1 cellular context compared by ENCODE assay signal in genomic region chr3:14122301-14122700, GRCh38.
TF ChIP-seq lines count a peak whose summit lies in the region.

No MANE protein-coding gene starts in this region.

TF ChIP-seq in GM23338, 12 proteins besides CTCF, POLR2A, EP300 and RAD21 (continued from another document):
- TF ChIP-seq ZNF462 (CRISPR knock-in tag; IDR thresholded peaks at IDR 0.05) (no peak), REST (IDR thresholded peaks at IDR 0.05; ENCODE audit: unreplicated experiment) (no peak), JUNB (IDR thresholded peaks at IDR 0.05; ENCODE audit: unreplicated experiment) (no peak), STAT1 (IDR thresholded peaks at IDR 0.05; ENCODE audit: unreplicated experiment) (no peak), NANOG (IDR thresholded peaks at IDR 0.05; ENCODE audit: borderline replicate concordance) (no peak), EZH2phosphoT487 (IDR thresholded peaks at IDR 0.05; ENCODE audit: unreplicated experiment) (no peak), CREB1 (CRISPR knock-in tag; IDR thresholded peaks at IDR 0.05; ENCODE audit: low read depth) (no peak), ETS1 (IDR thresholded peaks at IDR 0.05) (no peak), ZNF331 (CRISPR knock-in tag; IDR thresholded peaks at IDR 0.05; ENCODE audit: low read depth) (no peak)
TF ChIP-seq in GM23338: peak in this region for 0.
